18 cellular contexts compared by ENCODE assay signal in genomic region chr1:17509320-17509719, GRCh38. TPM values are rescaled to one million over a fixed set of nuclear protein-coding genes. Genes with fewer than 3 reads are reported as not detected.
"Had no signal": no experiment of that assay in that cellular context is flagged by ENCODE, and none has a peak within 500 bp of the region (broad histone marks: within the 10 kb centered on the region; RNA-seq: fewer than 3 reads in every experiment).

No MANE protein-coding gene starts in this region.

- H3K4me1 Mint-ChIP-seq: activated naive CD8-positive, alpha-beta T cell treated with anti-CD3 and anti-CD28 coated beads, Interleukin-2, amount 10 ng/mL, durations not matched to agents 7 days and 5 days; memory B cell; stimulated activated effector memory CD8-positive, alpha-beta T cell treated with anti-CD3 and anti-CD28 coated beads, Interleukin-12 subunit alpha, Interleukin-12 subunit beta, amount 100 ng/mL, for 72 hours had no signal

- H3K36me3 ChIP-seq: esophagus muscularis mucosa, neutrophil, right atrium auricular region, tibial artery, WERI-Rb-1 had no signal

- H3K4me3 Mint-ChIP-seq: activated CD8-positive, alpha-beta T cell treated with anti-CD3 and anti-CD28 coated beads for 36 hours; activated naive CD8-positive, alpha-beta T cell treated with anti-CD3 and anti-CD28 coated beads, Interleukin-2, amount 10 ng/mL, durations not matched to agents 7 days and 5 days; activated T-cell treated with anti-CD3 and anti-CD28 coated beads, Interleukin-2, amount 50 U/mL, for 72 hours; memory B cell; stimulated activated effector memory CD8-positive, alpha-beta T cell treated with anti-CD3 and anti-CD28 coated beads, Interleukin-12 subunit alpha, Interleukin-12 subunit beta, amount 100 ng/mL, for 72 hours had no signal

- H3K9me3 ChIP-seq: esophagus muscularis mucosa, neutrophil, right atrium auricular region, tibial artery had no signal

- H3K36me3 Mint-ChIP-seq: activated naive CD8-positive, alpha-beta T cell treated with anti-CD3 and anti-CD28 coated beads, Interleukin-2, amount 10 ng/mL, durations not matched to agents 7 days and 5 days; memory B cell; stimulated activated effector memory CD8-positive, alpha-beta T cell treated with anti-CD3 and anti-CD28 coated beads, Interleukin-12 subunit alpha, Interleukin-12 subunit beta, amount 100 ng/mL, for 72 hours had no signal

- H3K9me3 Mint-ChIP-seq: activated CD8-positive, alpha-beta T cell treated with anti-CD3 and anti-CD28 coated beads for 36 hours; activated naive CD8-positive, alpha-beta T cell treated with anti-CD3 and anti-CD28 coated beads, Interleukin-2, amount 10 ng/mL, durations not matched to agents 7 days and 5 days; activated T-cell treated with anti-CD3 and anti-CD28 coated beads, Interleukin-2, amount 50 U/mL, for 72 hours; memory B cell; stimulated activated effector memory CD8-positive, alpha-beta T cell treated with anti-CD3 and anti-CD28 coated beads, Interleukin-12 subunit alpha, Interleukin-12 subunit beta, amount 100 ng/mL, for 72 hours had no signal

- ATAC-seq: activated CD8-positive, alpha-beta T cell treated with anti-CD3 and anti-CD28 coated beads for 36 hours; activated T-cell treated with anti-CD3 and anti-CD28 coated beads, Interleukin-2, amount 50 U/mL, for 72 hours had no signal

- H3K4me1 ChIP-seq: esophagus muscularis mucosa, right atrium auricular region, tibial artery had no signal

- H3K4me3 ChIP-seq: esophagus muscularis mucosa, right atrium auricular region, tibial artery had no signal

- H3K27ac Mint-ChIP-seq: activated CD8-positive, alpha-beta T cell treated with anti-CD3 and anti-CD28 coated beads for 36 hours; activated naive CD8-positive, alpha-beta T cell treated with anti-CD3 and anti-CD28 coated beads, Interleukin-2, amount 10 ng/mL, durations not matched to agents 7 days and 5 days; activated T-cell treated with anti-CD3 and anti-CD28 coated beads, Interleukin-2, amount 50 U/mL, for 72 hours; memory B cell; stimulated activated effector memory CD8-positive, alpha-beta T cell treated with anti-CD3 and anti-CD28 coated beads, Interleukin-12 subunit alpha, Interleukin-12 subunit beta, amount 100 ng/mL, for 72 hours had no signal

- H3K27ac ChIP-seq: esophagus muscularis mucosa, neutrophil, right atrium auricular region, tibial artery, WERI-Rb-1 had no signal

- DNase-seq: activated CD4-positive, alpha-beta T cell treated with anti-CD3 and anti-CD28 coated beads for 4 hours; activated CD8-positive, alpha-beta memory T cell treated with anti-CD3 and anti-CD28 coated beads, Interleukin-2, amount 50 U/mL, for 4 hours; activated CD8-positive, alpha-beta T cell treated with anti-CD3 and anti-CD28 coated beads for 36 hours; activated gamma-delta T cell treated with Interleukin-2 at 50 U/mL for 16 hours; activated naive CD8-positive, alpha-beta T cell treated with anti-CD3 and anti-CD28 coated beads, Interleukin-2, amount 10 ng/mL, durations not matched to agents 7 days and 5 days; activated T-cell treated with anti-CD3 and anti-CD28 coated beads, Interleukin-2, amount 50 U/mL, for 72 hours; anterior cingulate cortex; cerebellar nuclear complex; foreskin fibroblast; posterior cingulate gyrus; small intestine; tibial artery; WERI-Rb-1 had no signal

- H3K27me3 ChIP-seq: esophagus muscularis mucosa, right atrium auricular region, tibial artery had no signal

RNA-seq across cellular contexts. Expression of gene ARHGEF10L, which starts 30.2 kb away (rescaled TPM):
- total RNA-seq: activated CD8-positive, alpha-beta T cell treated with anti-CD3 and anti-CD28 coated beads for 36 hours; activated T-cell treated with anti-CD3 and anti-CD28 coated beads, Interleukin-2, amount 50 U/mL, for 72 hours had no signal
